8 cellular contexts compared by ENCODE assay signal in genomic region chr16:83926726-83927397, GRCh38. TPM values are rescaled to one million over a fixed set of nuclear protein-coding genes. Genes with fewer than 3 reads are reported as not detected.
A peak's percentile ranks its signal among the peaks of the same experiment; 100 is the strongest.
DNase-seq lines count a peak whose midpoint lies in the region; ATAC-seq, FAIRE-seq and TF ChIP-seq lines count a peak whose summit lies in the region.

No MANE protein-coding gene starts in this region.

- peak; percentile 66 for ATAC-seq in activated naive CD8-positive, alpha-beta T cell treated with anti-CD3 and anti-CD28 coated beads, Interleukin-2, amount 50 U/mL, for 24 hours
- peak; percentile 74 to 96 (median 91) for ATAC-seq in pancreas
- ATAC-seq in upper lobe of left lung (ENCODE audit: low FRiP score in 2 of 2) = peak; percentile 87 to 89

- H3K9me3 Mint-ChIP-seq in activated naive CD8-positive, alpha-beta T cell treated with anti-CD3 and anti-CD28 coated beads, Interleukin-2, amount 50 U/mL, for 24 hours = no peaks in the 10 kb centered on the region

- intact Hi-C loops in pancreas (cut with DNase I) = no loop called here

- no peak for TF ChIP-seq EP300 in upper lobe of left lung (IDR thresholded peaks at IDR 0.05)

- no peak overlapping the region for H3K27ac Mint-ChIP-seq in activated naive CD8-positive, alpha-beta T cell treated with anti-CD3 and anti-CD28 coated beads, Interleukin-2, amount 50 U/mL, for 24 hours

- H3K27ac ChIP-seq in cardiac muscle cell (no peak overlapping the region), pancreas (peak overlapping the region; percentile 57 to 70 (median 66)), upper lobe of left lung (peak overlapping the region; percentile 46 to 74 (median 52))

- H3K4me3 ChIP-seq in cardiac muscle cell (no peak overlapping the region), pancreas (peak overlapping the region in 1 of 4 donors; percentile 28), upper lobe of left lung (peak overlapping the region in 2 of 4 donors; percentile 21 to 25)

- peak in 1 of 4 donors; percentile 22 for TF ChIP-seq POLR2A in upper lobe of left lung (IDR thresholded peaks at IDR 0.05)

- no peak overlapping the region for H3K4me3 Mint-ChIP-seq in activated naive CD8-positive, alpha-beta T cell treated with anti-CD3 and anti-CD28 coated beads, Interleukin-2, amount 50 U/mL, for 24 hours

- H3K4me1 Mint-ChIP-seq in activated naive CD8-positive, alpha-beta T cell treated with anti-CD3 and anti-CD28 coated beads, Interleukin-2, amount 50 U/mL, for 24 hours = no peaks in the 10 kb centered on the region

- WGBS in pancreas, 2 donors = 24 to 25% methylated on average over 35 of the region's 35 CpGs
- 26 to 31% methylated on average over 29 to 32 of the region's 35 CpGs for WGBS in upper lobe of left lung, 2 donors

- H3K36me3 Mint-ChIP-seq in activated naive CD8-positive, alpha-beta T cell treated with anti-CD3 and anti-CD28 coated beads, Interleukin-2, amount 50 U/mL, for 24 hours (ENCODE audit: low read depth) = no peaks in the 10 kb centered on the region

- H3K36me3 ChIP-seq in cardiac muscle cell = no peaks in the 10 kb centered on the region
- H3K36me3 ChIP-seq in pancreas = no peaks in the 10 kb centered on the region
- H3K36me3 ChIP-seq in upper lobe of left lung = peaks cover 0 to 14% (median 7%) of the 10 kb centered on the region in 4 donors

- H3K27me3 Mint-ChIP-seq in activated naive CD8-positive, alpha-beta T cell treated with anti-CD3 and anti-CD28 coated beads, Interleukin-2, amount 50 U/mL, for 24 hours = no peaks in the 10 kb centered on the region

- DNase-seq in NCI-H510A treated with DMSO at 0.1 percent for 48 hours (lab: John Stamatoyannopoulos, UW) (peak; percentile 41), NCI-H510A (lab: John Stamatoyannopoulos, UW) (no peak), HS-5 (ENCODE audit: low read depth) (peak; percentile 28), SK-N-DZ (ENCODE audit: low spot score) (peak; percentile 63), cardiac muscle cell (ENCODE audit: low read depth in 1 of 2, low spot score in 1 of 2) (peak; percentile 62 to 66), pancreas (peak; percentile 61 to 93 (median 81)), upper lobe of left lung (peak; percentile 75 to 97)
- peak; percentile 81 for DNase-seq in activated naive CD8-positive, alpha-beta T cell treated with anti-CD3 and anti-CD28 coated beads, Interleukin-2, amount 50 U/mL, for 24 hours

- FAIRE-seq in pancreas (lab: Jason Lieb, UNC) = peak; percentile 67

- TF ChIP-seq CTCF in cardiac muscle cell (IDR thresholded peaks at IDR 0.05; ENCODE audit: low read depth, low read length) = peak; percentile 96
- peak; percentile 86 to 97 (median 94) for TF ChIP-seq CTCF in pancreas (IDR thresholded peaks at IDR 0.05)
- peak; percentile 85 to 94 (median 91) for TF ChIP-seq CTCF in upper lobe of left lung (IDR thresholded peaks at IDR 0.05)

- H3K9me3 ChIP-seq in cardiac muscle cell (ENCODE audit: low read depth) = no peaks in the 10 kb centered on the region
- H3K9me3 ChIP-seq in pancreas = no peaks in the 10 kb centered on the region
- H3K9me3 ChIP-seq in upper lobe of left lung = no peaks in the 10 kb centered on the region

- H3K4me1 ChIP-seq in cardiac muscle cell (ENCODE audit: low read depth) = no peaks in the 10 kb centered on the region
- no peaks in the 10 kb centered on the region for H3K4me1 ChIP-seq in pancreas
- H3K4me1 ChIP-seq in upper lobe of left lung = peaks cover 6 to 10% (median 8%) of the 10 kb centered on the region in 4 donors

- no peaks in the 10 kb centered on the region for H3K27me3 ChIP-seq in cardiac muscle cell
- no peaks in the 10 kb centered on the region for H3K27me3 ChIP-seq in pancreas
- H3K27me3 ChIP-seq in upper lobe of left lung = no peaks in the 10 kb centered on the region

RNA-seq across cellular contexts. Expression of gene OSGIN1, which starts 26.2 kb away (rescaled TPM):
- polyA plus RNA-seq in SK-N-DZ (2014; cell fraction: cytosol; rRNA removed) = 1.2 TPM in 1 of 2 replicates, not detected in the other
- 0.85 and 1.6 TPM in 2 replicates for polyA plus RNA-seq in SK-N-DZ (2014; cell fraction: nucleus; rRNA removed)
- total RNA-seq in cardiac muscle cell (0.60 and 3.4 TPM in 2 replicates), pancreas (1 to 10 TPM; 3.6 to 4.5 (median 3.8) TPM), upper lobe of left lung (10 to 100 TPM in 5 of 6 donors, 1 to 10 TPM in 1; 7.3 to 34.2 (median 16.3) TPM)
- polyA plus RNA-seq in cardiac muscle cell (0.76 and 3.4 TPM in 2 replicates), pancreas (10 to 100 TPM; 14.3 to 15.9 TPM)

RNA-seq across cellular contexts. Expression of gene MLYCD, which starts 27.9 kb away (rescaled TPM):
- polyA plus RNA-seq in SK-N-DZ (2014; cell fraction: cytosol; rRNA removed) = 3.0 and 3.6 TPM in 2 replicates
- 5.4 and 5.7 TPM in 2 replicates for polyA plus RNA-seq in SK-N-DZ (2014; cell fraction: nucleus; rRNA removed)
- total RNA-seq in cardiac muscle cell (8.0 and 9.3 TPM in 2 replicates), pancreas (10 to 100 TPM in 2 of 6 donors, 1 to 10 TPM in 4; 4.3 to 11.2 (median 9.1) TPM), upper lobe of left lung (10 to 100 TPM in 3 of 6 donors, 1 to 10 TPM in 3; 7.5 to 30.4 (median 11.3) TPM)
- polyA plus RNA-seq in cardiac muscle cell (9.9 and 10.6 TPM in 2 replicates), pancreas (1 to 10 TPM; 5.4 to 8.7 TPM)

RNA-seq across cellular contexts. Expression of gene NECAB2, which starts 41.2 kb away (rescaled TPM):
- 3.7 and 4.3 TPM in 2 replicates for polyA plus RNA-seq in SK-N-DZ (2014; cell fraction: cytosol; rRNA removed)
- 6.9 and 10.0 TPM in 2 replicates for polyA plus RNA-seq in SK-N-DZ (2014; cell fraction: nucleus; rRNA removed)
- total RNA-seq in cardiac muscle cell (0.63 and 2.7 TPM in 2 replicates), pancreas (1 to 10 TPM in 2 of 6 donors, under 1 TPM in 4; 0.37 to 1.7 (median 0.81) TPM), upper lobe of left lung (1 to 10 TPM in 1 of 6 donors, under 1 TPM in 2, not detected in 3; 0.40 to 1.2 (median 0.44) TPM)
- polyA plus RNA-seq in cardiac muscle cell (0.90 and 2.2 TPM in 2 replicates), pancreas (10 to 100 TPM in 1 of 2 donors, 1 to 10 TPM in 1; 6.3 to 23.8 TPM)
